In the genomic region with DNA sequence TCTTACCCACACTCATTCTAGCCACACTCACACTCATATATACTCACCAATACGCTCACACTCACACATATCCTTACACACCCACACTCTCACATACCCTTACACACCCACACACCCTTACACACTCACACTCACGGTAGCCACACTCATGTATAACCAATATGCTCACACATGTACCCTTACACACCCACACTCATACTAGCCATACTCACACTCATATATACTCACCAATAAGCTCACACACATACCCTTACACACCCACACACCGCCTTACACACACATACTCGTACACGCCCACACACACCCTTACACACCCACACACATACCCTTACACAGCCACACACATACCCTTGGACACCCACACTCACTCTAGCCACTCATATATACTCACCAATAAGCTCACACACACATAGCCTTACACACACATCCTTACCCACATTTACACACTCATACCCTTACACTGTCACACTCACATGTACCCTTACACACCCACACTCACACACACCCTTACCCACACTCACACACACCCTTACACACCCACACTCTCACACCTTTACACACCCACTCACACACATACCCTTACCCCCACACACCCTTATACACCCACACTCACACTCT, we compare ENCODE assay signal across 1 cellular context.
TF ChIP-seq lines count a peak whose summit lies in the region.

No MANE protein-coding gene starts in this region.

TF ChIP-seq in K562, 482 proteins besides CTCF, POLR2A, EP300 and RAD21 (continued from another document):
- TF ChIP-seq, protein P1, sequence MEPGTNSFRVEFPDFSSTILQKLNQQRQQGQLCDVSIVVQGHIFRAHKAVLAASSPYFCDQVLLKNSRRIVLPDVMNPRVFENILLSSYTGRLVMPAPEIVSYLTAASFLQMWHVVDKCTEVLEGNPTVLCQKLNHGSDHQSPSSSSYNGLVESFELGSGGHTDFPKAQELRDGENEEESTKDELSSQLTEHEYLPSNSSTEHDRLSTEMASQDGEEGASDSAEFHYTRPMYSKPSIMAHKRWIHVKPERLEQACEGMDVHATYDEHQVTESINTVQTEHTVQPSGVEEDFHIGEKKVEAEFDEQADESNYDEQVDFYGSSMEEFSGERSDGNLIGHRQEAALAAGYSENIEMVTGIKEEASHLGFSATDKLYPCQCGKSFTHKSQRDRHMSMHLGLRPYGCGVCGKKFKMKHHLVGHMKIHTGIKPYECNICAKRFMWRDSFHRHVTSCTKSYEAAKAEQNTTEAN (CRISPR knock-in tag; IDR thresholded peaks at IDR 0.05) = peak; percentile 98
- TF ChIP-seq TRIM24 (IDR thresholded peaks at IDR 0.05) (peak; percentile 6 to 42; a peak in 2 of 4 replicates), DIDO1 (tag; IDR thresholded peaks at IDR 0.05; ENCODE audit: low read depth) (no peak), LARP7 (IDR thresholded peaks at IDR 0.05) (peak; percentile 63), MYNN (IDR thresholded peaks at IDR 0.05) (0 out of 2 replicates have a peak, but pooled peaks have one; percentile 28), MYNN (CRISPR knock-in tag; IDR thresholded peaks at IDR 0.05) (no peak), HLTF (IDR thresholded peaks at IDR 0.05) (peak; percentile 39; the same call in 1 of the 2 replicates), OTX1 (CRISPR knock-in tag; IDR thresholded peaks at IDR 0.05) (peak; percentile 7; the same call in 1 of the 2 replicates), HDAC1 (IDR thresholded peaks at IDR 0.05) (0 out of 4 replicates have a peak, but pooled peaks of 1 of the 2 experiments have one; percentile 40), YBX1 (IDR thresholded peaks at IDR 0.05) (peak; percentile 4; the same call in 1 of the 2 replicates), NR1H2 (CRISPR knock-in tag; IDR thresholded peaks at IDR 0.05) (no peak)
- TF ChIP-seq, protein P2, sequence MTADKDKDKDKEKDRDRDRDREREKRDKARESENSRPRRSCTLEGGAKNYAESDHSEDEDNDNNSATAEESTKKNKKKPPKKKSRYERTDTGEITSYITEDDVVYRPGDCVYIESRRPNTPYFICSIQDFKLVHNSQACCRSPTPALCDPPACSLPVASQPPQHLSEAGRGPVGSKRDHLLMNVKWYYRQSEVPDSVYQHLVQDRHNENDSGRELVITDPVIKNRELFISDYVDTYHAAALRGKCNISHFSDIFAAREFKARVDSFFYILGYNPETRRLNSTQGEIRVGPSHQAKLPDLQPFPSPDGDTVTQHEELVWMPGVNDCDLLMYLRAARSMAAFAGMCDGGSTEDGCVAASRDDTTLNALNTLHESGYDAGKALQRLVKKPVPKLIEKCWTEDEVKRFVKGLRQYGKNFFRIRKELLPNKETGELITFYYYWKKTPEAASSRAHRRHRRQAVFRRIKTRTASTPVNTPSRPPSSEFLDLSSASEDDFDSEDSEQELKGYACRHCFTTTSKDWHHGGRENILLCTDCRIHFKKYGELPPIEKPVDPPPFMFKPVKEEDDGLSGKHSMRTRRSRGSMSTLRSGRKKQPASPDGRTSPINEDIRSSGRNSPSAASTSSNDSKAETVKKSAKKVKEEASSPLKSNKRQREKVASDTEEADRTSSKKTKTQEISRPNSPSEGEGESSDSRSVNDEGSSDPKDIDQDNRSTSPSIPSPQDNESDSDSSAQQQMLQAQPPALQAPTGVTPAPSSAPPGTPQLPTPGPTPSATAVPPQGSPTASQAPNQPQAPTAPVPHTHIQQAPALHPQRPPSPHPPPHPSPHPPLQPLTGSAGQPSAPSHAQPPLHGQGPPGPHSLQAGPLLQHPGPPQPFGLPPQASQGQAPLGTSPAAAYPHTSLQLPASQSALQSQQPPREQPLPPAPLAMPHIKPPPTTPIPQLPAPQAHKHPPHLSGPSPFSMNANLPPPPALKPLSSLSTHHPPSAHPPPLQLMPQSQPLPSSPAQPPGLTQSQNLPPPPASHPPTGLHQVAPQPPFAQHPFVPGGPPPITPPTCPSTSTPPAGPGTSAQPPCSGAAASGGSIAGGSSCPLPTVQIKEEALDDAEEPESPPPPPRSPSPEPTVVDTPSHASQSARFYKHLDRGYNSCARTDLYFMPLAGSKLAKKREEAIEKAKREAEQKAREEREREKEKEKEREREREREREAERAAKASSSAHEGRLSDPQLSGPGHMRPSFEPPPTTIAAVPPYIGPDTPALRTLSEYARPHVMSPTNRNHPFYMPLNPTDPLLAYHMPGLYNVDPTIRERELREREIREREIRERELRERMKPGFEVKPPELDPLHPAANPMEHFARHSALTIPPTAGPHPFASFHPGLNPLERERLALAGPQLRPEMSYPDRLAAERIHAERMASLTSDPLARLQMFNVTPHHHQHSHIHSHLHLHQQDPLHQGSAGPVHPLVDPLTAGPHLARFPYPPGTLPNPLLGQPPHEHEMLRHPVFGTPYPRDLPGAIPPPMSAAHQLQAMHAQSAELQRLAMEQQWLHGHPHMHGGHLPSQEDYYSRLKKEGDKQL (CRISPR knock-in tag; IDR thresholded peaks at IDR 0.05; ENCODE audit: borderline replicate concordance) = no peak
- TF ChIP-seq, protein P3, sequence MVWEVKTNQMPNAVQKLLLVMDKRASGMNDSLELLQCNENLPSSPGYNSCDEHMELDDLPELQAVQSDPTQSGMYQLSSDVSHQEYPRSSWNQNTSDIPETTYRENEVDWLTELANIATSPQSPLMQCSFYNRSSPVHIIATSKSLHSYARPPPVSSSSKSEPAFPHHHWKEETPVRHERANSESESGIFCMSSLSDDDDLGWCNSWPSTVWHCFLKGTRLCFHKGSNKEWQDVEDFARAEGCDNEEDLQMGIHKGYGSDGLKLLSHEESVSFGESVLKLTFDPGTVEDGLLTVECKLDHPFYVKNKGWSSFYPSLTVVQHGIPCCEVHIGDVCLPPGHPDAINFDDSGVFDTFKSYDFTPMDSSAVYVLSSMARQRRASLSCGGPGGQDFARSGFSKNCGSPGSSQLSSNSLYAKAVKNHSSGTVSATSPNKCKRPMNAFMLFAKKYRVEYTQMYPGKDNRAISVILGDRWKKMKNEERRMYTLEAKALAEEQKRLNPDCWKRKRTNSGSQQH (CRISPR knock-in tag; IDR thresholded peaks at IDR 0.05) = peak; percentile 42; the same call in 1 of the 2 replicates
- TF ChIP-seq, protein P4, sequence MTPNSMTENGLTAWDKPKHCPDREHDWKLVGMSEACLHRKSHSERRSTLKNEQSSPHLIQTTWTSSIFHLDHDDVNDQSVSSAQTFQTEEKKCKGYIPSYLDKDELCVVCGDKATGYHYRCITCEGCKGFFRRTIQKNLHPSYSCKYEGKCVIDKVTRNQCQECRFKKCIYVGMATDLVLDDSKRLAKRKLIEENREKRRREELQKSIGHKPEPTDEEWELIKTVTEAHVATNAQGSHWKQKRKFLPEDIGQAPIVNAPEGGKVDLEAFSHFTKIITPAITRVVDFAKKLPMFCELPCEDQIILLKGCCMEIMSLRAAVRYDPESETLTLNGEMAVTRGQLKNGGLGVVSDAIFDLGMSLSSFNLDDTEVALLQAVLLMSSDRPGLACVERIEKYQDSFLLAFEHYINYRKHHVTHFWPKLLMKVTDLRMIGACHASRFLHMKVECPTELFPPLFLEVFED (CRISPR knock-in tag; conservative IDR thresholded peaks at IDR 0.05) = 0 out of 2 replicates have a peak, but pooled peaks have one; percentile 43
- TF ChIP-seq, protein P5, sequence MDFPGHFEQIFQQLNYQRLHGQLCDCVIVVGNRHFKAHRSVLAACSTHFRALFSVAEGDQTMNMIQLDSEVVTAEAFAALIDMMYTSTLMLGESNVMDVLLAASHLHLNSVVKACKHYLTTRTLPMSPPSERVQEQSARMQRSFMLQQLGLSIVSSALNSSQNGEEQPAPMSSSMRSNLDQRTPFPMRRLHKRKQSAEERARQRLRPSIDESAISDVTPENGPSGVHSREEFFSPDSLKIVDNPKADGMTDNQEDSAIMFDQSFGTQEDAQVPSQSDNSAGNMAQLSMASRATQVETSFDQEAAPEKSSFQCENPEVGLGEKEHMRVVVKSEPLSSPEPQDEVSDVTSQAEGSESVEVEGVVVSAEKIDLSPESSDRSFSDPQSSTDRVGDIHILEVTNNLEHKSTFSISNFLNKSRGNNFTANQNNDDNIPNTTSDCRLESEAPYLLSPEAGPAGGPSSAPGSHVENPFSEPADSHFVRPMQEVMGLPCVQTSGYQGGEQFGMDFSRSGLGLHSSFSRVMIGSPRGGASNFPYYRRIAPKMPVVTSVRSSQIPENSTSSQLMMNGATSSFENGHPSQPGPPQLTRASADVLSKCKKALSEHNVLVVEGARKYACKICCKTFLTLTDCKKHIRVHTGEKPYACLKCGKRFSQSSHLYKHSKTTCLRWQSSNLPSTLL (IDR thresholded peaks at IDR 0.05) = peak; percentile 31; the same call in 1 of the 2 replicates
- TF ChIP-seq, protein P6, sequence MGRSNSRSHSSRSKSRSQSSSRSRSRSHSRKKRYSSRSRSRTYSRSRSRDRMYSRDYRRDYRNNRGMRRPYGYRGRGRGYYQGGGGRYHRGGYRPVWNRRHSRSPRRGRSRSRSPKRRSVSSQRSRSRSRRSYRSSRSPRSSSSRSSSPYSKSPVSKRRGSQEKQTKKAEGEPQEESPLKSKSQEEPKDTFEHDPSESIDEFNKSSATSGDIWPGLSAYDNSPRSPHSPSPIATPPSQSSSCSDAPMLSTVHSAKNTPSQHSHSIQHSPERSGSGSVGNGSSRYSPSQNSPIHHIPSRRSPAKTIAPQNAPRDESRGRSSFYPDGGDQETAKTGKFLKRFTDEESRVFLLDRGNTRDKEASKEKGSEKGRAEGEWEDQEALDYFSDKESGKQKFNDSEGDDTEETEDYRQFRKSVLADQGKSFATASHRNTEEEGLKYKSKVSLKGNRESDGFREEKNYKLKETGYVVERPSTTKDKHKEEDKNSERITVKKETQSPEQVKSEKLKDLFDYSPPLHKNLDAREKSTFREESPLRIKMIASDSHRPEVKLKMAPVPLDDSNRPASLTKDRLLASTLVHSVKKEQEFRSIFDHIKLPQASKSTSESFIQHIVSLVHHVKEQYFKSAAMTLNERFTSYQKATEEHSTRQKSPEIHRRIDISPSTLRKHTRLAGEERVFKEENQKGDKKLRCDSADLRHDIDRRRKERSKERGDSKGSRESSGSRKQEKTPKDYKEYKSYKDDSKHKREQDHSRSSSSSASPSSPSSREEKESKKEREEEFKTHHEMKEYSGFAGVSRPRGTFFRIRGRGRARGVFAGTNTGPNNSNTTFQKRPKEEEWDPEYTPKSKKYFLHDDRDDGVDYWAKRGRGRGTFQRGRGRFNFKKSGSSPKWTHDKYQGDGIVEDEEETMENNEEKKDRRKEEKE (IDR thresholded peaks at IDR 0.05; ENCODE audit: borderline replicate concordance in 1 of 2, control insufficient read depth in 1 of 2, low read depth in 2 of 2, low read length in 1 of 2) = peak in 1 of 2 experiments; percentile 30; a peak in 1 of 4 replicates
